In genomic region chr5:35675392-35675791, GRCh38 we compare ENCODE assay signal across 1 cellular context.
TF ChIP-seq lines count a peak whose summit lies in the region.

No MANE protein-coding gene starts in this region.

TF ChIP-seq in GM23338, 12 proteins besides CTCF, POLR2A, EP300 and RAD21:
- TF ChIP-seq ZNF462 (CRISPR knock-in tag; IDR thresholded peaks at IDR 0.05), result no peak
- TF ChIP-seq CREB1 (CRISPR knock-in tag; IDR thresholded peaks at IDR 0.05; ENCODE audit: low read depth), result no peak
- TF ChIP-seq POLR2AphosphoS5 (IDR thresholded peaks at IDR 0.05; ENCODE audit: low read depth), result no peak
- no peak for TF ChIP-seq JUNB (IDR thresholded peaks at IDR 0.05; ENCODE audit: unreplicated experiment)
- no peak for TF ChIP-seq ZNF331 (CRISPR knock-in tag; IDR thresholded peaks at IDR 0.05; ENCODE audit: low read depth)
- no peak for TF ChIP-seq REST (IDR thresholded peaks at IDR 0.05; ENCODE audit: unreplicated experiment)
- TF ChIP-seq ETS1 (IDR thresholded peaks at IDR 0.05), result no peak
- no peak for TF ChIP-seq EZH2 (IDR thresholded peaks at IDR 0.05; ENCODE audit: low read depth, unreplicated experiment)
- no peak for TF ChIP-seq STAT1 (IDR thresholded peaks at IDR 0.05; ENCODE audit: unreplicated experiment)
- TF ChIP-seq EZH2phosphoT487 (IDR thresholded peaks at IDR 0.05; ENCODE audit: unreplicated experiment), result no peak
- no peak for TF ChIP-seq ZNF114 (CRISPR knock-in tag; IDR thresholded peaks at IDR 0.05)
- no peak for TF ChIP-seq NANOG (IDR thresholded peaks at IDR 0.05; ENCODE audit: borderline replicate concordance)
